16 cellular contexts compared by ENCODE assay signal in genomic region chr18:24704921-24705620, GRCh38.
DNase-seq lines count a peak whose midpoint lies in the region; ATAC-seq and TF ChIP-seq lines count a peak whose summit lies in the region.
"Had no signal": no experiment of that assay in that cellular context is flagged by ENCODE, and none has a peak within 500 bp of the region (broad histone marks: within the 10 kb centered on the region; RNA-seq: fewer than 3 reads in every experiment).

No MANE protein-coding gene starts in this region.

- H3K79me2 ChIP-seq in neural progenitor cell (ENCODE audit: low read depth), result no peaks in the 10 kb centered on the region

- H3K4me3 ChIP-seq in astrocyte of the cerebellum (ENCODE audit: low read depth, low read length), result no peak overlapping the region
- no peak overlapping the region for H3K4me3 ChIP-seq in neural progenitor cell
- H3K4me3 ChIP-seq: cardiac muscle cell, left lung had no signal

- DNase-seq in DMS79 (lab: John Stamatoyannopoulos, UW), result peak; percentile 39
- peak; percentile 86 for DNase-seq in NCI-H1092 treated with DMSO at 0.1 percent for 48 hours (lab: John Stamatoyannopoulos, UW)
- peak; percentile 11 for DNase-seq in astrocyte of the cerebellum (ENCODE audit: low read depth)
- DNase-seq in neural progenitor cell (ENCODE audit: low spot score), result no peak
- no peak for DNase-seq in germinal center (ENCODE audit: low spot score)
- DNase-seq in KBM-7, result no peak
- no peak for DNase-seq in SHP77 treated with DMSO at 0.1 percent for 48 hours (lab: John Stamatoyannopoulos, UW)
- DNase-seq: activated naive CD4-positive, alpha-beta T cell treated with anti-CD3 and anti-CD28 coated beads, Interleukin-2, amount 50 U/mL, for 16 hours; CD4-positive, alpha-beta T cell; NCI-H1417 treated with DMSO at 0.1 percent for 48 hours; stimulated activated naive CD8-positive, alpha-beta T cell treated with anti-CD3 and anti-CD28 coated beads, Interleukin-15, Interleukin-2, amounts not matched to agents 100 U/mL and 50 U/mL, for 24 hours had no signal

- peaks cover 2% of the 10 kb centered on the region for H3K27me3 Mint-ChIP-seq in neural progenitor cell (ENCODE audit: insufficient read depth, low read depth)

- ATAC-seq in HG03039 (IDR thresholded peaks at IDR 0.05; ENCODE audit: unreplicated experiment), result no peak
- ATAC-seq: HepG2; left lung; stimulated activated naive CD8-positive, alpha-beta T cell treated with anti-CD3 and anti-CD28 coated beads, Interleukin-15, Interleukin-2, amounts not matched to agents 100 U/mL and 50 U/mL, for 24 hours had no signal

- no peaks in the 10 kb centered on the region for H4K20me1 ChIP-seq in neural progenitor cell (ENCODE audit: low read depth)

- no peak overlapping the region for H3K27ac ChIP-seq in neural progenitor cell
- H3K27ac ChIP-seq: cardiac muscle cell, left lung had no signal

- no peaks in the 10 kb centered on the region for H3K27me3 ChIP-seq in neural progenitor cell
- H3K27me3 ChIP-seq: cardiac muscle cell, left lung had no signal

- H3K9me3 Mint-ChIP-seq in neural progenitor cell, result peaks cover 15% of the 10 kb centered on the region
- H3K9me3 Mint-ChIP-seq: CD4-positive, alpha-beta T cell had no signal

- peak overlapping the region; percentile 26 for H2AFZ ChIP-seq in neural progenitor cell (replicated peaks)

- H3K36me3 Mint-ChIP-seq in neural progenitor cell, result no peaks in the 10 kb centered on the region

- no peaks in the 10 kb centered on the region for H3K4me1 ChIP-seq in neural progenitor cell
- H3K4me1 ChIP-seq: left lung had no signal

- TF ChIP-seq CTCF in astrocyte of the cerebellum (IDR thresholded peaks at IDR 0.05; ENCODE audit: low read depth, low read length, missing control alignments) (no peak), neural progenitor cell (IDR thresholded peaks at IDR 0.05) (no peak)

- H3K4me3 Mint-ChIP-seq in neural progenitor cell, result no peak overlapping the region
- H3K4me3 Mint-ChIP-seq: CD4-positive, alpha-beta T cell; neural crest cell had no signal

- no peaks in the 10 kb centered on the region for H3F3A ChIP-seq in neural progenitor cell (ENCODE audit: low read depth)

- H3K36me3 ChIP-seq in neural progenitor cell, result no peaks in the 10 kb centered on the region
- H3K36me3 ChIP-seq: cardiac muscle cell, left lung had no signal

- in situ Hi-C loops in astrocyte of the cerebellum (cut with HindIII; ENCODE audit: low sequenced_read_pairs), result no loop called here
- in situ Hi-C loops in KBM-7 (cut with MboI; ENCODE audit: low pct_unique_long_range_greater_than_20kb, low sequenced_read_pairs), result loop anchor here (25.0 kb wide), 1 partner anchor 343 kb away; no protein-coding TSS in a partner anchor

- H3K4me1 Mint-ChIP-seq in neural progenitor cell, result peaks cover 7% of the 10 kb centered on the region
- H3K4me1 Mint-ChIP-seq: neural crest cell had no signal

- no peak overlapping the region for H3K27ac Mint-ChIP-seq in neural progenitor cell
- H3K27ac Mint-ChIP-seq: CD4-positive, alpha-beta T cell had no signal

- H3K9ac ChIP-seq in neural progenitor cell, result no peak overlapping the region

- no peaks in the 10 kb centered on the region for H3K9me3 ChIP-seq in neural progenitor cell (ENCODE audit: low read depth)

- H3K4me2 ChIP-seq in neural progenitor cell, result no peak overlapping the region

Comparison
In these comparisons a context has a peak if more than half of its experiments do, and no peak if none do; other contexts are left out.
1. DNase-seq: peak in DMS79 (single experiment), NCI-H1092 treated with DMSO at 0.1 percent for 48 hours (single experiment) and astrocyte of the cerebellum (single experiment); none in neural progenitor cell (single experiment), germinal center (single experiment), KBM-7 (single experiment) and SHP77 treated with DMSO at 0.1 percent for 48 hours (single experiment).